8 cellular contexts compared by ENCODE assay signal in genomic region chr20:32204485-32205115, GRCh38. TPM values are rescaled to one million over a fixed set of nuclear protein-coding genes. Genes with fewer than 3 reads are reported as not detected.
A peak's percentile ranks its signal among the peaks of the same experiment; 100 is the strongest.
DNase-seq lines count a peak whose midpoint lies in the region; ATAC-seq and TF ChIP-seq lines count a peak whose summit lies in the region.

No MANE protein-coding gene starts in this region.

- TF ChIP-seq CTCF in left ventricle myocardium inferior (IDR thresholded peaks at IDR 0.05; ENCODE audit: borderline replicate concordance) (no peak), body of pancreas (IDR thresholded peaks at IDR 0.05) (no peak), uterus (IDR thresholded peaks at IDR 0.05) (no peak)

- H3K27ac ChIP-seq in left ventricle myocardium inferior (replicated peaks): peak overlapping the region; percentile 97
- H3K27ac ChIP-seq in body of pancreas: peak overlapping the region; percentile 21 to 93 (median 90)
- H3K27ac ChIP-seq in muscle layer of colon (ENCODE audit: low read depth, low read length): no peak overlapping the region
- peak overlapping the region; percentile 86 to 91 for H3K27ac ChIP-seq in uterus

- intact Hi-C loops in left ventricle myocardium inferior (cut with micrococcal nuclease) (no loop called here), Right ventricle myocardium inferior (cut with DNase I) (loop anchor here (5.0 kb wide), 4 partner anchors 78 to 153 kb away; partner anchors contain the start of gene ASXL1), body of pancreas (cut with DNase I) (no loop called here), uterus (cut with DNase I; ENCODE audit: low total_unique reads) (no loop called here)

- no peaks in the 10 kb centered on the region for H3K27me3 ChIP-seq in left ventricle myocardium inferior (ENCODE audit: low read depth)
- no peaks in the 10 kb centered on the region for H3K27me3 ChIP-seq in body of pancreas
- H3K27me3 ChIP-seq in muscle layer of colon (ENCODE audit: control insufficient read depth in 1 of 2, insufficient read depth in 2 of 2, low read length in 2 of 2): no peaks in the 10 kb centered on the region
- H3K27me3 ChIP-seq in uterus: no peaks in the 10 kb centered on the region

- TF ChIP-seq POLR2A in body of pancreas (IDR thresholded peaks at IDR 0.05) (peak in 1 of 3 donors; percentile 12), uterus (IDR thresholded peaks at IDR 0.05) (no peak)

- H3K4me3 ChIP-seq in left ventricle myocardium inferior (peak overlapping the region; percentile 100), body of pancreas (no peak overlapping the region), muscle layer of colon (ENCODE audit: low read depth in 1 of 2, low read length in 2 of 2) (no peak overlapping the region), uterus (no peak overlapping the region)

- ATAC-seq in Right ventricle myocardium inferior (no peak), body of pancreas (peak; percentile 29), GM21786 (IDR thresholded peaks at IDR 0.05; ENCODE audit: unreplicated experiment) (no peak)

- H3K4me1 ChIP-seq in left ventricle myocardium inferior: peaks cover 88% of the 10 kb centered on the region
- H3K4me1 ChIP-seq in body of pancreas: peaks cover 76% of the 10 kb centered on the region
- peaks cover 46% of the 10 kb centered on the region for H3K4me1 ChIP-seq in muscle layer of colon (ENCODE audit: insufficient read depth, low read length)
- H3K4me1 ChIP-seq in uterus: peaks cover 4 to 12% of the 10 kb centered on the region in 2 donors

- no peaks in the 10 kb centered on the region for H3K9me3 ChIP-seq in left ventricle myocardium inferior (replicated peaks)
- H3K9me3 ChIP-seq in body of pancreas: no peaks in the 10 kb centered on the region
- no peaks in the 10 kb centered on the region for H3K9me3 ChIP-seq in muscle layer of colon (ENCODE audit: low read length)
- no peaks in the 10 kb centered on the region for H3K9me3 ChIP-seq in uterus

- 13 to 14% methylated on average over 2 of the region's 2 CpGs for WGBS in body of pancreas, 2 donors

- DNase-seq in left ventricle myocardium inferior (no peak), Right ventricle myocardium inferior (ENCODE audit: missing footprints) (no peak), body of pancreas (no peak), uterus (no peak), EL (no peak)
- no peak for DNase-seq in stimulated activated CD4-positive, alpha-beta T cell treated with anti-CD3 and anti-CD28 coated beads, Interleukin-1b, Interleukin-23, amount 100 ng/mL, for 48 hours

- H3K9ac ChIP-seq in muscle layer of colon (ENCODE audit: low read length): peak overlapping the region; percentile 5

- H3K36me3 ChIP-seq in left ventricle myocardium inferior: peaks cover 26% of the 10 kb centered on the region
- H3K36me3 ChIP-seq in body of pancreas (replicated peaks in 1 of 2; ENCODE audit: insufficient read depth in 1 of 2, low read depth in 2 of 2): peaks cover 0 to 2% of the 10 kb centered on the region in 2 donors
- H3K36me3 ChIP-seq in muscle layer of colon (ENCODE audit: insufficient read depth, low read length): peaks cover 27% of the 10 kb centered on the region
- no peaks in the 10 kb centered on the region for H3K36me3 ChIP-seq in uterus

RNA-seq across cellular contexts. Expression of gene PLAGL2, which starts 2.9 kb away (rescaled TPM):
- total RNA-seq in left ventricle myocardium inferior (7.3 TPM), Right ventricle myocardium inferior (6.0 TPM), body of pancreas (1 to 10 TPM; 4.6 to 5.2 TPM), uterus (10 to 100 TPM in 1 of 4 donors, 1 to 10 TPM in 3; 2.3 to 15.0 (median 4.9) TPM)

RNA-seq across cellular contexts. Expression of gene POFUT1, which starts 3.1 kb away (rescaled TPM):
- total RNA-seq in left ventricle myocardium inferior: 28.9 TPM
- 24.5 TPM for total RNA-seq in Right ventricle myocardium inferior
- total RNA-seq in body of pancreas: 10 to 100 TPM; 12.2 to 23.6 TPM
- total RNA-seq in uterus: 10 to 100 TPM; 11.2 to 47.1 (median 23.3) TPM
